ENCODE assay signal across 8 cellular contexts in genomic region chr14:32933623-32933942, GRCh38. TPM values are rescaled to one million over a fixed set of nuclear protein-coding genes. Genes with fewer than 3 reads are reported as not detected.
DNase-seq lines count a peak whose midpoint lies in the region; ATAC-seq and TF ChIP-seq lines count a peak whose summit lies in the region.

No MANE protein-coding gene starts in this region.

- H3K36me3 ChIP-seq in lower lobe of right lung (no peaks in the 10 kb centered on the region), upper lobe of left lung (no peaks in the 10 kb centered on the region)

- H3K9me3 ChIP-seq in lower lobe of right lung (no peaks in the 10 kb centered on the region), upper lobe of left lung (no peaks in the 10 kb centered on the region)

- H3K4me3 ChIP-seq in cardiac fibroblast (replicated peaks in 1 of 2; ENCODE audit: low read depth in 2 of 2, low read length in 2 of 2), result peak overlapping the region in 1 of 2 donors; percentile 46
- H3K4me3 ChIP-seq in lower lobe of right lung, result peak overlapping the region; percentile 41
- peak overlapping the region in 3 of 4 donors; percentile 23 to 37 (median 34) for H3K4me3 ChIP-seq in upper lobe of left lung

- DNase-seq in NCI-H748 (lab: John Stamatoyannopoulos, UW; ENCODE audit: unreplicated experiment) (peak; percentile 36), NCI-H748 treated with DMSO at 0.1 percent for 48 hours (lab: John Stamatoyannopoulos, UW) (no peak), cardiac fibroblast (ENCODE audit: low read depth in 2 of 2) (peak; percentile 23 to 56), lower lobe of right lung (no peak), upper lobe of left lung (no peak), left colon (no peak), NCI-H2171 (lab: John Stamatoyannopoulos, UW) (no peak)

- H3K27ac ChIP-seq in lower lobe of right lung (no peak overlapping the region), upper lobe of left lung (no peak overlapping the region)

- H3K4me1 ChIP-seq in lower lobe of right lung, result peaks cover 20% of the 10 kb centered on the region
- peaks cover 26 to 40% (median 30%) of the 10 kb centered on the region in 4 donors for H3K4me1 ChIP-seq in upper lobe of left lung

- intact Hi-C loops in lower lobe of right lung (cut with DNase I), result no loop called here
- intact Hi-C loops in left colon (cut with DNase I, micrococcal nuclease), result no loop called here

- no peak for TF ChIP-seq POLR2A in upper lobe of left lung (IDR thresholded peaks at IDR 0.05)

- ATAC-seq in lower lobe of right lung (peak; percentile 6 to 8), upper lobe of left lung (ENCODE audit: low FRiP score in 2 of 2) (peak in 1 of 2 donors; percentile 38), left colon (no peak), GM18517 (IDR thresholded peaks at IDR 0.05; ENCODE audit: unreplicated experiment) (no peak)

- TF ChIP-seq CTCF in cardiac fibroblast (IDR thresholded peaks at IDR 0.05; ENCODE audit: low read depth, low read length) (peak; percentile 27), lower lobe of right lung (IDR thresholded peaks at IDR 0.05) (no peak), upper lobe of left lung (IDR thresholded peaks at IDR 0.05) (peak in 1 of 6 experiments; percentile 29)

- WGBS in upper lobe of left lung, 2 donors, result 0 to 1% methylated on average over 15 of the region's 15 CpGs

- no peak for TF ChIP-seq EP300 in upper lobe of left lung (IDR thresholded peaks at IDR 0.05)

- H3K27me3 ChIP-seq in lower lobe of right lung (ENCODE audit: low read depth) (peaks cover 80% of the 10 kb centered on the region), upper lobe of left lung (peaks cover 0 to 66% (median 24%) of the 10 kb centered on the region in 4 donors)

RNA-seq across cellular contexts. Expression of gene NPAS3, which starts 5.1 kb away (rescaled TPM):
- total RNA-seq in lower lobe of right lung, result 0.95 TPM
- total RNA-seq in upper lobe of left lung, result under 1 TPM in 4 of 6 donors, not detected in 2; 0.30 to 0.77 (median 0.59) TPM
- 1 to 10 TPM in 1 of 2 donors, under 1 TPM in 1; 0.37 to 1.6 TPM for total RNA-seq in left colon

Comparison
In these comparisons a context has a peak if more than half of its experiments do, and no peak if none do; other contexts are left out.
1. DNase-seq: peak in NCI-H748 (single experiment) and cardiac fibroblast (2 of 2); none in NCI-H748 treated with DMSO at 0.1 percent for 48 hours (single experiment), lower lobe of right lung (single experiment), upper lobe of left lung (0 of 2), left colon (0 of 2) and NCI-H2171 (single experiment).
2. ATAC-seq: peak in lower lobe of right lung (2 of 2); none in left colon (single experiment) and GM18517 (single experiment).